Comparison of ENCODE assay signal across 9 cellular contexts in genomic region chr4:165873298-165874071, GRCh38. TPM values are rescaled to one million over a fixed set of nuclear protein-coding genes. Genes with fewer than 3 reads are reported as not detected.
DNase-seq lines count a peak whose midpoint lies in the region; ATAC-seq and TF ChIP-seq lines count a peak whose summit lies in the region.
"Had no signal": no experiment of that assay in that cellular context is flagged by ENCODE, and none has a peak within 500 bp of the region (broad histone marks: within the 10 kb centered on the region; RNA-seq: fewer than 3 reads in every experiment).

No MANE protein-coding gene starts in this region.

- DNase-seq in LHCN-M2 (ENCODE audit: low read depth) (peak; percentile 2), cerebellar cortex (ENCODE audit: low spot score) (peak; percentile 68), left lung (peak; percentile 31 to 76), SKM-1 (lab: John Stamatoyannopoulos, UW; ENCODE audit: unreplicated experiment) (no peak)
- no peak for DNase-seq in activated CD4-positive, alpha-beta T cell treated with anti-CD3 and anti-CD28 coated beads for 4 hours
- DNase-seq: naive B cell had no signal

- H3K9ac ChIP-seq in ES-I3 (ENCODE audit: low read depth, low read length): peak overlapping the region; percentile 37; the same call in 1 of the 2 replicates

- peak overlapping the region; percentile 26 to 37 for H3K4me3 ChIP-seq in left lung
- peak overlapping the region; percentile 15 for H3K4me3 ChIP-seq in thymus (ENCODE audit: low read length)

- under 1% methylated on average over 70 of the region's 70 CpGs for WGBS in thymus

- H3K27ac ChIP-seq in left lung (peak overlapping the region in 1 of 2 donors; percentile 23), thymus (ENCODE audit: low read depth) (no peak overlapping the region)

- no peak for TF ChIP-seq CTCF in left lung (IDR thresholded peaks at IDR 0.05)

- intact Hi-C loops in left lung (cut with DNase I): no loop called here

- H3K36me3 ChIP-seq in ES-I3 (ENCODE audit: insufficient read depth, low read length) (no peaks in the 10 kb centered on the region), left lung (no peaks in the 10 kb centered on the region), thymus (ENCODE audit: control insufficient read depth, insufficient read depth) (no peaks in the 10 kb centered on the region)

- peak; percentile 82 for ATAC-seq in left lung
- ATAC-seq in GM21447 (IDR thresholded peaks at IDR 0.05; ENCODE audit: unreplicated experiment): no peak

- H3K9me3 ChIP-seq in ES-I3 (ENCODE audit: control insufficient read depth, insufficient read depth, low read length): no peaks in the 10 kb centered on the region
- H3K9me3 ChIP-seq in left lung: no peaks in the 10 kb centered on the region
- H3K9me3 ChIP-seq in thymus (ENCODE audit: control insufficient read depth): no peaks in the 10 kb centered on the region

- H3K4me1 ChIP-seq in ES-I3 (ENCODE audit: insufficient read depth, low read length) (no peaks in the 10 kb centered on the region), left lung (peaks cover 9 to 16% of the 10 kb centered on the region in 2 donors), thymus (ENCODE audit: control insufficient read depth, insufficient read depth, low read length) (no peaks in the 10 kb centered on the region)

- H3K27me3 ChIP-seq in left lung (peaks cover 42 to 56% of the 10 kb centered on the region in 2 donors), thymus (ENCODE audit: control insufficient read depth, insufficient read depth) (peaks cover 29% of the 10 kb centered on the region)

RNA-seq across cellular contexts. Expression of gene TLL1, which starts 0.4 kb away (rescaled TPM):
- total RNA-seq in LHCN-M2 (2014; rRNA removed) (not detected in 2 replicates), left lung (1 to 10 TPM; 1.4 to 4.0 TPM)
- not detected for polyA plus RNA-seq in LHCN-M2 (2012)
- polyA plus RNA-seq in thymus: 0.59 TPM

Comparison
In these comparisons a context has a peak if more than half of its experiments do, and no peak if none do; other contexts are left out.
1. DNase-seq: peak in LHCN-M2 (single experiment), cerebellar cortex (single experiment) and left lung (2 of 2); none in SKM-1 (single experiment) and activated CD4-positive, alpha-beta T cell treated with anti-CD3 and anti-CD28 coated beads for 4 hours (0 of 2).